In the genomic region with DNA sequence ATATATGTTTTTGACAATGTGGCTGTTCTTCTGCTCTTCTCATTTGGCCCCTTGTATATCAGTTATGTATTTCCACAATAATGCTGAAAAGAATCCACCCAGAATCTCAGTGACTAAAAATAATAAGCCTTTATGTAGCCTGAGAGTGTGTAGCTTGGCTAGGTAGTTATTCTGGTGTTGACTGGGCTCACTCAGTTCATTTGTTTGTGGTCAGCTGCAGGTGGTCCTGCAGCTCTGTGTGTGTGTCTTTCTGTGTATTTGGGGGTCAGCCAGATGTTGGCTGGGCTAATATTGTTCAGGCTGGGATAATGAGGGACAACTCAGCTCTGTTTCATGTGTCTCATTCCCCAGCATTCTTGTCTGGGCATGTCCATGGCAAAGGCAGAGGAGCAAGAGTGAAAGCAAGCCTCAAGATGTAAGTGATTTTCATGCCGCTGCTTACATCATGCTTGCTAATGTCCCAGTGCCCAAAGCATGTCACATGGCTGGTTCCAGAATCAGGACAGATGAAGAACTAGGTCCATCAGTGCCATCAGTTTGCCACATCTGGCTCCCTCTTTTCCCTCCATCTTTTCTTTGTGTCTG, we compare ENCODE assay signal across 14 cellular contexts.
DNase-seq lines count a peak whose midpoint lies in the region; ATAC-seq and TF ChIP-seq lines count a peak whose summit lies in the region.
"Had no signal": no experiment of that assay in that cellular context is flagged by ENCODE, and none has a peak within 500 bp of the region (broad histone marks: within the 10 kb centered on the region; RNA-seq: fewer than 3 reads in every experiment).

No MANE protein-coding gene starts in this region.

- no peak for TF ChIP-seq POLR2A in esophagus muscularis mucosa (IDR thresholded peaks at IDR 0.05; ENCODE audit: low read depth)

- ATAC-seq in GM18499 (IDR thresholded peaks at IDR 0.05; ENCODE audit: insufficient read depth, unreplicated experiment) = peak; percentile 65
- peak; percentile 65 for ATAC-seq in GM21723 (IDR thresholded peaks at IDR 0.05; ENCODE audit: unreplicated experiment)
- ATAC-seq in HG03558 (IDR thresholded peaks at IDR 0.05; ENCODE audit: extremely low read depth, unreplicated experiment) = peak; percentile 72
- no peak for ATAC-seq in stimulated activated naive CD8-positive, alpha-beta T cell treated with anti-CD3 and anti-CD28 coated beads, Interleukin-15, amount 100 ng/mL, for 72 hours

- peaks cover 0 to 12% of the 10 kb centered on the region in 2 donors for H3K9me3 Mint-ChIP-seq in stimulated activated naive CD8-positive, alpha-beta T cell treated with anti-CD3 and anti-CD28 coated beads, Interleukin-15, amount 100 ng/mL, for 72 hours
- no peaks in the 10 kb centered on the region for H3K9me3 Mint-ChIP-seq in type B pancreatic cell
- H3K9me3 Mint-ChIP-seq: activated naive CD4-positive, alpha-beta T cell treated with anti-CD3 and anti-CD28 coated beads, Interleukin-2, amount 50 U/mL, for 24 hours; nephron progenitor cell had no signal

- intact Hi-C loops in esophagus muscularis mucosa (cut with DNase I) = no loop called here

- H3K4me3 ChIP-seq in choroid plexus epithelial cell (ENCODE audit: low read depth, low read length) = no peak overlapping the region
- no peak overlapping the region for H3K4me3 ChIP-seq in esophagus muscularis mucosa

- no peaks in the 10 kb centered on the region for H3K4me1 ChIP-seq in esophagus muscularis mucosa

- TF ChIP-seq CTCF in choroid plexus epithelial cell (conservative IDR thresholded peaks at IDR 0.05; ENCODE audit: low read depth, low read length) = no peak
- TF ChIP-seq CTCF in type B pancreatic cell (conservative IDR thresholded peaks at IDR 0.05) = no peak
- TF ChIP-seq CTCF in esophagus muscularis mucosa (IDR thresholded peaks at IDR 0.05) = no peak

- H3K27me3 Mint-ChIP-seq in stimulated activated naive CD8-positive, alpha-beta T cell treated with anti-CD3 and anti-CD28 coated beads, Interleukin-15, amount 100 ng/mL, for 72 hours = no peaks in the 10 kb centered on the region
- H3K27me3 Mint-ChIP-seq in type B pancreatic cell = no peaks in the 10 kb centered on the region
- H3K27me3 Mint-ChIP-seq: activated naive CD4-positive, alpha-beta T cell treated with anti-CD3 and anti-CD28 coated beads, Interleukin-2, amount 50 U/mL, for 24 hours had no signal

- no peak overlapping the region for H3K27ac ChIP-seq in esophagus muscularis mucosa (replicated peaks in 1 of 4)
- H3K27ac ChIP-seq: C4-2B had no signal

- H3K36me3 Mint-ChIP-seq in type B pancreatic cell = no peaks in the 10 kb centered on the region
- H3K36me3 Mint-ChIP-seq: activated naive CD4-positive, alpha-beta T cell treated with anti-CD3 and anti-CD28 coated beads, Interleukin-2, amount 50 U/mL, for 24 hours had no signal

- no peak overlapping the region for H3K4me3 Mint-ChIP-seq in stimulated activated naive CD8-positive, alpha-beta T cell treated with anti-CD3 and anti-CD28 coated beads, Interleukin-15, amount 100 ng/mL, for 72 hours
- H3K4me3 Mint-ChIP-seq in type B pancreatic cell = no peak overlapping the region
- H3K4me3 Mint-ChIP-seq: activated naive CD4-positive, alpha-beta T cell treated with anti-CD3 and anti-CD28 coated beads, Interleukin-2, amount 50 U/mL, for 24 hours; nephron progenitor cell had no signal

- H3K4me1 Mint-ChIP-seq in stimulated activated naive CD8-positive, alpha-beta T cell treated with anti-CD3 and anti-CD28 coated beads, Interleukin-15, amount 100 ng/mL, for 72 hours = no peaks in the 10 kb centered on the region
- peaks cover 3% of the 10 kb centered on the region for H3K4me1 Mint-ChIP-seq in type B pancreatic cell (ENCODE audit: unreplicated experiment)
- H3K4me1 Mint-ChIP-seq: activated naive CD4-positive, alpha-beta T cell treated with anti-CD3 and anti-CD28 coated beads, Interleukin-2, amount 50 U/mL, for 24 hours had no signal

- no peaks in the 10 kb centered on the region for H3K9me3 ChIP-seq in esophagus muscularis mucosa

- no peaks in the 10 kb centered on the region for H3K27me3 ChIP-seq in esophagus muscularis mucosa

- no peak overlapping the region for H3K27ac Mint-ChIP-seq in stimulated activated naive CD8-positive, alpha-beta T cell treated with anti-CD3 and anti-CD28 coated beads, Interleukin-15, amount 100 ng/mL, for 72 hours
- no peak overlapping the region for H3K27ac Mint-ChIP-seq in type B pancreatic cell
- H3K27ac Mint-ChIP-seq: activated naive CD4-positive, alpha-beta T cell treated with anti-CD3 and anti-CD28 coated beads, Interleukin-2, amount 50 U/mL, for 24 hours; nephron progenitor cell had no signal

- TF ChIP-seq EP300 in esophagus muscularis mucosa (IDR thresholded peaks at IDR 0.05) = no peak

- no peaks in the 10 kb centered on the region for H3K36me3 ChIP-seq in esophagus muscularis mucosa

- DNase-seq in choroid plexus epithelial cell (ENCODE audit: low read depth) (peak; percentile 6), type B pancreatic cell (ENCODE audit: extremely low spot score, unreplicated experiment) (no peak), esophagus muscularis mucosa (ENCODE audit: extremely low spot score) (no peak)
- DNase-seq in stimulated activated naive CD8-positive, alpha-beta T cell treated with anti-CD3 and anti-CD28 coated beads, Interleukin-15, amount 100 ng/mL, for 72 hours = no peak
- no peak for DNase-seq in activated CD4-positive, alpha-beta T cell treated with anti-CD3 and anti-CD28 coated beads, Interleukin-2, amount 50 U/mL, for 1 hour
- DNase-seq: activated CD4-positive, CD25-positive, alpha-beta regulatory T cell; effector memory CD4-positive, alpha-beta T cell; nephron progenitor cell; stimulated activated CD4-positive, alpha-beta T cell treated with anti-CD3 and anti-CD28 coated beads, Interleukin-2, amount 100 ng/mL, for 24 hours had no signal

- WGBS in esophagus muscularis mucosa = 89% methylated on average over 1 of the region's 1 CpG
